ENCODE assay signal across 20 cellular contexts in the genomic region with DNA sequence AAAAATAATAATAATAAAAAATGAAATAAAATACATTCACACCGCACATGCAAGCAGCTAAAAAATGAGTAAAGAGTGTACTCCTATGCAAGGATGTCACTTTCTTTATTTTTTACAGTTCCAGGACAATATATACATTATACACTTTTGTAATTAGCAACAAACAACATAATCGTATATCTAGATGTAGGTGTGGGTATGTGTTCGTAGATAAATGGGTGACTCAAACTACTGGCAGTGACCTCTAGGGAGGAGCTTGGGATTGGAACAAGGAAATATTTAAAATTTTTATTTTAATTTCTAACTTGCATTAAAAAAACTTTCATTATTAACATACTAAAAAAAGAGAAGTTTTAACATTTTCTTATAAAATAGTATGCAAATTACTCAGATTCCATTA.
"Had no signal": no experiment of that assay in that cellular context is flagged by ENCODE, and none has a peak within 500 bp of the region (broad histone marks: within the 10 kb centered on the region; RNA-seq: fewer than 3 reads in every experiment).

No MANE protein-coding gene starts in this region.

- H3K4me2 ChIP-seq: SK-N-SH had no signal

- H3K9ac ChIP-seq: SK-N-SH had no signal

- H3K9me3 ChIP-seq: SK-N-SH had no signal

- DNase-seq: Kasumi-1, KG1, NCI-H1048, NCI-H1105, NCI-H1417, NCI-H1436 treated with DMSO at 0.1 percent for 48 hours, NCI-H1694, NCI-H187 treated with DMSO at 0.1 percent for 48 hours, NCI-H2029 treated with DMSO at 0.1 percent for 48 hours, NCI-H2107, NCI-H345, NCI-H446 treated with DMSO at 0.1 percent for 48 hours, NCI-H510A treated with DMSO at 0.1 percent for 48 hours, NCI-H526, PC-3, SHP77, SK-N-SH, T-helper 1 cell had no signal

- H3K27ac ChIP-seq: RWPE1 had no signal

- H3K9me2 ChIP-seq: SK-N-SH had no signal

- ATAC-seq: Panc1, PC-3 had no signal
